ENCODE assay signal across 12 cellular contexts in the genomic region with DNA sequence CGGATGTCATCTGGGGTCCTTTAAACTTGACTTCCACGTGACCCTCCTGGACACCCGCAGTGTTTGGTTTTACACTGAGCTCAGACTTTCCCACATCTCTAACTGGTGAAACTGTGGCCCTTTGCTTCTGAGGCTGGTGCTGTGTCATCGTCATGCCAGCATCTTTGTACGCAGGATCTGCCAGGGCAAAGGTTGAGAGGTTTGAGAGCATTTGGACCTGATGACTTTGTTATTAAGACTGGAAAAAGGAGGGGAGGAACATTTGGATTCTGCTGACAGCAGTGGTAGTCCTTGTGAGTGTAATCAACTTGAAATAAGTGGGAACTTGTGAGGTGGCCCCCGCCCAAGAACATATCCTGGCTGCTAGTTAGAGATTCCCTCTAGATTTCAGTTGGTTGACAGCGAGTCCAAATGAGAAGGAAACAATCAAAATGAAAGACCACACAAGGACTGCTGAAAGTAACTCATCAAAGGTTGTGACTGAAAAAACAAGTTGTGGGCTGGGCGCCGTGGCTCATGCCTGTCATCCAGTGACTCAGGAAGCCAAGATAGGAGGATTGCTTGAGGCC.
A peak's percentile ranks its signal among the peaks of the same experiment; 100 is the strongest.
DNase-seq lines count a peak whose midpoint lies in the region; ATAC-seq and FAIRE-seq lines count a peak whose summit lies in the region.
"Had no signal": no experiment of that assay in that cellular context is flagged by ENCODE, and none has a peak within 500 bp of the region (broad histone marks: within the 10 kb centered on the region; RNA-seq: fewer than 3 reads in every experiment).

No MANE protein-coding gene starts in this region.

- H3F3A ChIP-seq in GM23248 (ENCODE audit: insufficient read depth) = no peaks in the 10 kb centered on the region

- 29 to 37% methylated on average over 9 of the region's 9 CpGs for WGBS in GM23248 (ENCODE audit: low coverage in 1 of 2, low lambda C conversion rate in 2 of 2, missing lambda C conversion rate in 2 of 2), 2 experiments

- H4K20me1 ChIP-seq in GM23248 (ENCODE audit: insufficient read depth) = no peaks in the 10 kb centered on the region

- no peaks in the 10 kb centered on the region for H3K79me2 ChIP-seq in GM23248 (ENCODE audit: insufficient read depth)

- peaks cover 21% of the 10 kb centered on the region for H3K4me1 Mint-ChIP-seq in T-helper 2 cell treated with Interferon-gamma antibody and Interleukin-4, amounts not matched to agents 5 μg/mL and 100 μg/mL, for 36 hours (ENCODE audit: low read depth)
- H3K4me1 Mint-ChIP-seq in central memory CD8-positive, alpha-beta T cell = peaks cover 25% of the 10 kb centered on the region

- H3K4me3 ChIP-seq in GM23248 (no peak overlapping the region), HAP-1 (no peak overlapping the region)

- no peaks in the 10 kb centered on the region for H3K9me3 ChIP-seq in GM23248 (ENCODE audit: low read depth)
- peaks cover 5% of the 10 kb centered on the region; the same call in 1 of the 2 replicates for H3K9me3 ChIP-seq in HAP-1

- peak; percentile 95 for ATAC-seq in central memory CD8-positive, alpha-beta T cell (replicated peaks; ENCODE audit: extremely low read depth, poor library complexity, severe bottlenecking)
- ATAC-seq in HG03095 (IDR thresholded peaks at IDR 0.05; ENCODE audit: unreplicated experiment) = no peak
- ATAC-seq in HG03135 (IDR thresholded peaks at IDR 0.05; ENCODE audit: unreplicated experiment) = no peak

- H3K36me3 ChIP-seq in GM23248 (ENCODE audit: low read depth) = no peaks in the 10 kb centered on the region
- H3K36me3 ChIP-seq in HAP-1 (replicated peaks) = peaks cover 11% of the 10 kb centered on the region

- peaks cover 14% of the 10 kb centered on the region for H3K36me3 Mint-ChIP-seq in T-helper 2 cell treated with Interferon-gamma antibody and Interleukin-4, amounts not matched to agents 5 μg/mL and 100 μg/mL, for 36 hours (ENCODE audit: low read depth)
- no peaks in the 10 kb centered on the region for H3K36me3 Mint-ChIP-seq in central memory CD8-positive, alpha-beta T cell (ENCODE audit: insufficient read depth)

- peak overlapping the region; percentile 71 for H3K27ac Mint-ChIP-seq in T-helper 2 cell treated with Interferon-gamma antibody and Interleukin-4, amounts not matched to agents 5 μg/mL and 100 μg/mL, for 36 hours
- H3K27ac Mint-ChIP-seq in central memory CD8-positive, alpha-beta T cell (ENCODE audit: low read depth) = peak overlapping the region; percentile 94

- in situ Hi-C loops in GM23248 (cut with MboI) = no loop called here
- in situ Hi-C loops in HAP-1 (cut with MboI; ENCODE audit: low sequenced_read_pairs) = no loop called here

- H3K27ac ChIP-seq in GM23248 = no peak overlapping the region

- H3K27me3 Mint-ChIP-seq in T-helper 2 cell treated with Interferon-gamma antibody and Interleukin-4, amounts not matched to agents 5 μg/mL and 100 μg/mL, for 36 hours (ENCODE audit: low read depth) = no peaks in the 10 kb centered on the region
- H3K27me3 Mint-ChIP-seq in central memory CD8-positive, alpha-beta T cell = no peaks in the 10 kb centered on the region

- DNase-seq in GM23248 (peak; percentile 33), HAP-1 (ENCODE audit: low spot score in 2 of 2) (no peak), HTR-8/SVneo (ENCODE audit: insufficient read length, low spot score) (no peak)
- peak; percentile 80 for DNase-seq in T-helper 2 cell treated with Interferon-gamma antibody and Interleukin-4, amounts not matched to agents 5 μg/mL and 100 μg/mL, for 36 hours (ENCODE audit: low spot score)
- DNase-seq in central memory CD8-positive, alpha-beta T cell (ENCODE audit: low spot score in 2 of 2) = peak in 1 of 2 donors; percentile 70
- peak; percentile 61 to 73 for DNase-seq in stimulated activated CD4-positive, alpha-beta T cell treated with anti-CD3 and anti-CD28 coated beads, Interleukin-15, amount 100 ng/mL, for 48 hours (ENCODE audit: low read depth in 2 of 2)
- DNase-seq: H7, MM.1S, NCI-H526 treated with DMSO at 0.1 percent for 48 hours had no signal

- H3K9me3 Mint-ChIP-seq in T-helper 2 cell treated with Interferon-gamma antibody and Interleukin-4, amounts not matched to agents 5 μg/mL and 100 μg/mL, for 36 hours = peaks cover 12% of the 10 kb centered on the region
- no peaks in the 10 kb centered on the region for H3K9me3 Mint-ChIP-seq in central memory CD8-positive, alpha-beta T cell
- H3K9me3 Mint-ChIP-seq: neural crest cell had no signal

- FAIRE-seq in HTR-8/SVneo (lab: Jason Lieb, UNC) = no peak

- no peak overlapping the region for H3K9ac ChIP-seq in GM23248

- H3K27me3 ChIP-seq in GM23248 (replicated peaks; ENCODE audit: insufficient read depth) (no peaks in the 10 kb centered on the region), HAP-1 (ENCODE audit: low read depth) (no peaks in the 10 kb centered on the region)

- peak overlapping the region; percentile 1 for H3K4me3 Mint-ChIP-seq in T-helper 2 cell treated with Interferon-gamma antibody and Interleukin-4, amounts not matched to agents 5 μg/mL and 100 μg/mL, for 36 hours
- H3K4me3 Mint-ChIP-seq in central memory CD8-positive, alpha-beta T cell = peak overlapping the region; percentile 59
- H3K4me3 Mint-ChIP-seq: neural crest cell had no signal

- no peak overlapping the region for H3K4me2 ChIP-seq in GM23248 (ENCODE audit: unreplicated experiment)

- H3K4me1 ChIP-seq in GM23248 (ENCODE audit: insufficient read depth) = no peaks in the 10 kb centered on the region
- no peaks in the 10 kb centered on the region for H3K4me1 ChIP-seq in HAP-1

- no peaks in the 10 kb centered on the region for H3K9me2 ChIP-seq in GM23248 (ENCODE audit: insufficient read depth)

- H2AFZ ChIP-seq in GM23248 = no peak overlapping the region

Comparison
In these comparisons a context has a peak if more than half of its experiments do, and no peak if none do; other contexts are left out.
1. DNase-seq: peak in GM23248 (single experiment), T-helper 2 cell treated with Interferon-gamma antibody and Interleukin-4, amounts not matched to agents 5 μg/mL and 100 μg/mL, for 36 hours (single experiment) and stimulated activated CD4-positive, alpha-beta T cell treated with anti-CD3 and anti-CD28 coated beads, Interleukin-15, amount 100 ng/mL, for 48 hours (2 of 2); none in HAP-1 (0 of 2) and HTR-8/SVneo (single experiment).